In genomic region chr19:11693505-11694499, GRCh38 we compare ENCODE assay signal across 8 cellular contexts. TPM values are rescaled to one million over a fixed set of nuclear protein-coding genes. Genes with fewer than 3 reads are reported as not detected.
DNase-seq lines count a peak whose midpoint lies in the region; ATAC-seq and TF ChIP-seq lines count a peak whose summit lies in the region.

No MANE protein-coding gene starts in this region.

- 22% methylated on average over 15 of the region's 16 CpGs for WGBS in HUES64
- WGBS in prostate gland, result 22% methylated on average over 16 of the region's 16 CpGs

- H3K9me3 ChIP-seq in HUES64 (ENCODE audit: insufficient read depth, low read depth, low read length), result 0 out of 2 replicates have a peak, but pooled peaks cover 3% of the 10 kb centered on the region
- H3K9me3 ChIP-seq in prostate gland, result no peaks in the 10 kb centered on the region

- peak overlapping the region; percentile 97 for H3K4me3 ChIP-seq in HUES64 (ENCODE audit: low read length)
- peak overlapping the region; percentile 68 to 69 for H3K4me3 ChIP-seq in prostate gland

- peak overlapping the region; percentile 87 for H3K9ac ChIP-seq in HUES64 (ENCODE audit: low read depth, low read length)

- H3K27ac ChIP-seq in HUES64 (ENCODE audit: low read depth, low read length) (no peak overlapping the region; the same call in 1 of the 2 replicates), prostate gland (peak overlapping the region; percentile 78 to 84)

- TF ChIP-seq CTCF in prostate gland (IDR thresholded peaks at IDR 0.05) (no peak), omental fat pad (IDR thresholded peaks at IDR 0.05) (no peak)

- intact Hi-C loops in prostate gland (cut with DNase I), result no loop called here
- intact Hi-C loops in posterior vena cava (cut with DNase I), result no loop called here

- DNase-seq in DMS114 treated with DMSO at 0.1 percent for 48 hours (lab: John Stamatoyannopoulos, UW; ENCODE audit: unreplicated experiment) (peak; percentile 50), SW480 (ENCODE audit: low spot score) (peak; percentile 53), fibroblast of peridontal ligament (ENCODE audit: extremely low read depth) (peak; percentile 91), prostate gland (ENCODE audit: low spot score) (no peak), omental fat pad (ENCODE audit: low spot score) (no peak), posterior vena cava (ENCODE audit: low spot score) (no peak), SIG-M5 treated with dmso at 0.1 percent for 504 hours (lab: John Stamatoyannopoulos, UW; ENCODE audit: unreplicated experiment) (no peak)

- no peak for TF ChIP-seq POLR2A in prostate gland (IDR thresholded peaks at IDR 0.05)

- no peaks in the 10 kb centered on the region for H3K36me3 ChIP-seq in HUES64 (ENCODE audit: insufficient read depth, low read length)
- H3K36me3 ChIP-seq in prostate gland, result no peaks in the 10 kb centered on the region

- no peaks in the 10 kb centered on the region; the same call in 1 of the 2 replicates for H3K4me1 ChIP-seq in HUES64 (ENCODE audit: insufficient read depth, low read length)
- no peaks in the 10 kb centered on the region for H3K4me1 ChIP-seq in prostate gland (replicated peaks)

- H3K27me3 ChIP-seq in HUES64 (ENCODE audit: insufficient read depth, low read length) (peaks cover 43% of the 10 kb centered on the region), prostate gland (replicated peaks; ENCODE audit: insufficient read depth) (no peaks in the 10 kb centered on the region)

- no peak for ATAC-seq in omental fat pad (ENCODE audit: low FRiP score)

RNA-seq across cellular contexts. Expression of gene ZNF823, which starts 44.9 kb away (rescaled TPM):
- 2.3 TPM for polyA plus RNA-seq in HUES64 (2013, experiment 1 of 2)
- 3.0 TPM for polyA plus RNA-seq in HUES64 (2013, experiment 2 of 2)
- total RNA-seq in prostate gland, result 1 to 10 TPM; 3.5 to 5.9 TPM
- total RNA-seq in omental fat pad, result 10 to 100 TPM in 1 of 4 donors, 1 to 10 TPM in 3; 3.4 to 14.2 (median 5.4) TPM
- 1 to 10 TPM; 4.5 to 5.4 TPM for total RNA-seq in posterior vena cava

Comparison
In these comparisons a context has a peak if more than half of its experiments do, and no peak if none do; other contexts are left out.
1. DNase-seq: peak in DMS114 treated with DMSO at 0.1 percent for 48 hours (single experiment), SW480 (single experiment) and fibroblast of peridontal ligament (single experiment); none in prostate gland (single experiment), omental fat pad (single experiment), posterior vena cava (single experiment) and SIG-M5 treated with dmso at 0.1 percent for 504 hours (single experiment).